ENCODE assay signal across 6 cellular contexts in the genomic region with DNA sequence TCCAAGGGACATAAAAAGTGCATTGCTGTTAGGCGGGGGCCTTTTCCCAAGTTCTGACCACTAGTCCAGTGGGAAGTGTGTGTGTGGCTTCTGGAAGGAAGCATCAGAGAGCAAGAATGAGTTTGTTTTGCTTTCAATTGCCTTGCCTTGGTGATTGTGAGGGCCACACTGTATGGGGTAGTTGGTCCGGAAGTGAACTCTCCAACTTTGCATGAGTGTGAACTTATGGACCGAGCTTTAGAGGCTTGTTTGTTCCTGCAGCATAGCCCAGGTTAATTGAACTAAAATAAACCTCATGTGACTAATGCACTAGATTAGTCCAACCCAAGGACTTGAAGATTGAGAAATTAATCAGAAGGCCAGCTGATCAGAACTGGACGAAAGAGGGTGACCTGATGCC.
"Had no signal": no experiment of that assay in that cellular context is flagged by ENCODE, and none has a peak within 500 bp of the region (broad histone marks: within the 10 kb centered on the region; RNA-seq: fewer than 3 reads in every experiment).

No MANE protein-coding gene starts in this region.

- DNase-seq: IMR-90, KBM-7, KG1 had no signal

- H3K27ac ChIP-seq: HL-60, KMS-11 had no signal

- H3K4me2 ChIP-seq: KMS-11 had no signal

- H3K9ac ChIP-seq: KMS-11 had no signal

- FAIRE-seq: HTR-8/SVneo had no signal
